In genomic region chr11:130721736-130722135, GRCh38 we compare ENCODE assay signal across 27 cellular contexts.
DNase-seq lines count a peak whose midpoint lies in the region; ATAC-seq and TF ChIP-seq lines count a peak whose summit lies in the region.
"Had no signal": no experiment of that assay in that cellular context is flagged by ENCODE, and none has a peak within 500 bp of the region (broad histone marks: within the 10 kb centered on the region; RNA-seq: fewer than 3 reads in every experiment).

No MANE protein-coding gene starts in this region.

- H3K9me3 ChIP-seq in fibroblast of lung (ENCODE audit: control insufficient read depth, insufficient read depth, low read depth, low read length), result no peaks in the 10 kb centered on the region
- no peaks in the 10 kb centered on the region for H3K9me3 ChIP-seq in stomach
- H3K9me3 ChIP-seq: transverse colon had no signal

- no peak overlapping the region for H3K27ac Mint-ChIP-seq in osteocyte (ENCODE audit: unreplicated experiment)
- H3K27ac Mint-ChIP-seq: activated CD8-positive, alpha-beta T cell treated with anti-CD3 and anti-CD28 coated beads for 36 hours; activated naive CD4-positive, alpha-beta T cell treated with anti-CD3 and anti-CD28 coated beads, Interleukin-2, amount 10 ng/mL, durations not matched to agents 7 days and 5 days; brain; dendritic cell treated with granulocyte-macrophage colony-stimulating factor and Interleukin-4, amounts not matched to agents 40 ng/mL and 50 ng/mL, for 4 days; progenitor cell of endocrine pancreas had no signal

- peaks cover 15% of the 10 kb centered on the region for H3K4me1 ChIP-seq in fibroblast of lung (ENCODE audit: control insufficient read depth, extremely low read depth, insufficient read depth, low read length)
- peaks cover 8 to 18% (median 12%) of the 10 kb centered on the region in 4 donors for H3K4me1 ChIP-seq in stomach

- no peaks in the 10 kb centered on the region for H3K9me3 Mint-ChIP-seq in osteocyte (ENCODE audit: unreplicated experiment)
- H3K9me3 Mint-ChIP-seq: activated CD8-positive, alpha-beta T cell treated with anti-CD3 and anti-CD28 coated beads for 36 hours; activated naive CD4-positive, alpha-beta T cell treated with anti-CD3 and anti-CD28 coated beads, Interleukin-2, amount 10 ng/mL, durations not matched to agents 7 days and 5 days; activated T-cell treated with anti-CD3 and anti-CD28 coated beads, Interleukin-2, amount 50 U/mL, for 4 hours; brain; dendritic cell treated with granulocyte-macrophage colony-stimulating factor and Interleukin-4, amounts not matched to agents 40 ng/mL and 50 ng/mL, for 4 days; neural crest cell had no signal

- H3K79me2 ChIP-seq in fibroblast of lung (ENCODE audit: control insufficient read depth, insufficient read depth, low read length), result no peaks in the 10 kb centered on the region

- no peak for TF ChIP-seq EP300 in stomach (IDR thresholded peaks at IDR 0.05)

- no peaks in the 10 kb centered on the region for H3K36me3 ChIP-seq in fibroblast of lung (ENCODE audit: control insufficient read depth, insufficient read depth, low read length)
- H3K36me3 ChIP-seq in stomach, result no peaks in the 10 kb centered on the region
- H3K36me3 ChIP-seq: transverse colon had no signal

- intact Hi-C loops in stomach (cut with DNase I; ENCODE audit: low total_unique reads), result no loop called here

- no peaks in the 10 kb centered on the region for H3K27me3 Mint-ChIP-seq in osteocyte (ENCODE audit: unreplicated experiment)
- H3K27me3 Mint-ChIP-seq: activated CD8-positive, alpha-beta T cell treated with anti-CD3 and anti-CD28 coated beads for 36 hours; dendritic cell treated with granulocyte-macrophage colony-stimulating factor and Interleukin-4, amounts not matched to agents 40 ng/mL and 50 ng/mL, for 4 days had no signal

- TF ChIP-seq POLR2A in stomach (IDR thresholded peaks at IDR 0.05), result no peak

- H2AFZ ChIP-seq in fibroblast of lung (ENCODE audit: low read length), result no peak overlapping the region

- H4K20me1 ChIP-seq in fibroblast of lung (ENCODE audit: control insufficient read depth, extremely low read depth, insufficient read depth, low read length), result no peaks in the 10 kb centered on the region

- H3K9ac ChIP-seq in fibroblast of lung (ENCODE audit: insufficient read depth, low read length), result no peak overlapping the region

- no peak overlapping the region for H3K4me2 ChIP-seq in fibroblast of lung (ENCODE audit: extremely low read depth, insufficient read depth, low read length)

- no peak for ATAC-seq in HG03025 (IDR thresholded peaks at IDR 0.05; ENCODE audit: low FRiP score, unreplicated experiment)
- ATAC-seq: activated CD8-positive, alpha-beta T cell treated with anti-CD3 and anti-CD28 coated beads for 36 hours; activated T-cell treated with anti-CD3 and anti-CD28 coated beads, Interleukin-2, amount 50 U/mL, for 4 hours; HCT116; left ventricle myocardium superior; SK-N-SH treated with all-trans-retinoic acid at 6 μM for 48 hours had no signal

- H3K4me3 Mint-ChIP-seq in osteocyte (ENCODE audit: unreplicated experiment), result no peak overlapping the region
- H3K4me3 Mint-ChIP-seq: activated CD8-positive, alpha-beta T cell treated with anti-CD3 and anti-CD28 coated beads for 36 hours; activated naive CD4-positive, alpha-beta T cell treated with anti-CD3 and anti-CD28 coated beads, Interleukin-2, amount 10 ng/mL, durations not matched to agents 7 days and 5 days; activated T-cell treated with anti-CD3 and anti-CD28 coated beads, Interleukin-2, amount 50 U/mL, for 4 hours; brain; dendritic cell treated with granulocyte-macrophage colony-stimulating factor and Interleukin-4, amounts not matched to agents 40 ng/mL and 50 ng/mL, for 4 days; neural crest cell had no signal

- H3K27me3 ChIP-seq in fibroblast of lung (ENCODE audit: control insufficient read depth, insufficient read depth, low read length), result no peaks in the 10 kb centered on the region
- no peaks in the 10 kb centered on the region for H3K27me3 ChIP-seq in stomach
- H3K27me3 ChIP-seq: transverse colon had no signal

- in situ Hi-C loops in astrocyte of the spinal cord (cut with HindIII; ENCODE audit: low sequenced_read_pairs), result no loop called here
- in situ Hi-C loops in GM13977 (cut with MboI; ENCODE audit: low pct_unique_long_range_greater_than_20kb, low sequenced_read_pairs, unreplicated experiment), result no loop called here

- H3K36me3 Mint-ChIP-seq in osteocyte (ENCODE audit: unreplicated experiment), result peaks cover 2% of the 10 kb centered on the region
- H3K36me3 Mint-ChIP-seq: activated naive CD4-positive, alpha-beta T cell treated with anti-CD3 and anti-CD28 coated beads, Interleukin-2, amount 10 ng/mL, durations not matched to agents 7 days and 5 days; brain had no signal

- peaks cover 62% of the 10 kb centered on the region for H3K4me1 Mint-ChIP-seq in osteocyte (ENCODE audit: unreplicated experiment)
- H3K4me1 Mint-ChIP-seq: activated naive CD4-positive, alpha-beta T cell treated with anti-CD3 and anti-CD28 coated beads, Interleukin-2, amount 10 ng/mL, durations not matched to agents 7 days and 5 days had no signal

- H3K27ac ChIP-seq in fibroblast of lung (ENCODE audit: insufficient read depth, low read length) (no peak overlapping the region), stomach (no peak overlapping the region)
- H3K27ac ChIP-seq: skin epidermis, transverse colon had no signal

- peak; percentile 73 for DNase-seq in HT1080 (ENCODE audit: low read depth)
- peak; percentile 70 for DNase-seq in astrocyte of the spinal cord (ENCODE audit: low read depth, low spot score)
- peak; percentile 41 to 78 for DNase-seq in fibroblast of lung (ENCODE audit: low read depth in 2 of 2)
- peak; percentile 15 for DNase-seq in osteocyte (ENCODE audit: extremely low spot score, unreplicated experiment)
- no peak for DNase-seq in AG08395 (ENCODE audit: low spot score)
- DNase-seq in GM13977 (ENCODE audit: low spot score), result no peak
- DNase-seq in stomach, result no peak
- DNase-seq: activated CD8-positive, alpha-beta T cell treated with anti-CD3 and anti-CD28 coated beads for 36 hours; activated naive CD4-positive, alpha-beta T cell treated with anti-CD3 and anti-CD28 coated beads, Interleukin-2, amount 10 ng/mL, durations not matched to agents 7 days and 5 days; activated T-cell treated with anti-CD3 and anti-CD28 coated beads, Interleukin-2, amount 50 U/mL, for 4 hours; AML-193; left ventricle myocardium superior; NCI-H1092; NCI-H1930; NCI-H446 treated with DMSO at 0.1 percent for 48 hours; NK-92 treated with Interleukin-12 subunit alpha and Interleukin-12 subunit beta, amount 100 ng/mL, for 24 hours; stimulated activated naive CD4-positive, alpha-beta T cell treated with Interleukin-2 at 50 U/mL for 16 hours; T-helper 9 cell; transverse colon had no signal

- 81 to 93% (median 88%) methylated on average over 6 of the region's 6 CpGs for WGBS in stomach, 5 donors

- TF ChIP-seq CTCF in astrocyte of the spinal cord (IDR thresholded peaks at IDR 0.05; ENCODE audit: low read depth, low read length) (no peak), fibroblast of lung (conservative IDR thresholded peaks at IDR 0.05 in 1 of 2, IDR thresholded peaks at IDR 0.05 in 1 of 2; ENCODE audit: low read depth in 1 of 2, low read length in 2 of 2) (no peak), osteocyte (IDR thresholded peaks at IDR 0.05) (no peak), GM13977 (IDR thresholded peaks at IDR 0.05; ENCODE audit: extremely low read depth, insufficient read depth, missing control alignments) (no peak), stomach (IDR thresholded peaks at IDR 0.05) (no peak)

- no peak overlapping the region for H3K4me3 ChIP-seq in astrocyte of the spinal cord (ENCODE audit: low read depth, low read length)
- H3K4me3 ChIP-seq in fibroblast of lung (replicated peaks in 1 of 4; ENCODE audit: control extremely low read depth in 1 of 4, insufficient read depth in 1 of 4, low read depth in 3 of 4, low read length in 4 of 4), result no peak overlapping the region
- no peak overlapping the region for H3K4me3 ChIP-seq in stomach
- H3K4me3 ChIP-seq: skin epidermis, transverse colon had no signal

Comparison
In these comparisons a context has a peak if more than half of its experiments do, and no peak if none do; other contexts are left out.
1. DNase-seq: peak in HT1080 (single experiment), astrocyte of the spinal cord (single experiment), fibroblast of lung (2 of 2) and osteocyte (single experiment); none in AG08395 (single experiment), GM13977 (single experiment) and stomach (single experiment).